8 cellular contexts compared by ENCODE assay signal in genomic region chr17:45316271-45317112, GRCh38. TPM values are rescaled to one million over a fixed set of nuclear protein-coding genes. Genes with fewer than 3 reads are reported as not detected.
DNase-seq lines count a peak whose midpoint lies in the region; ATAC-seq and TF ChIP-seq lines count a peak whose summit lies in the region.

TSS of gene MAP3K14 (minus strand) at chr17:45317020. CDS start at chr17:45290745, 26,275 bp downstream.

- H3K4me3 ChIP-seq in neuronal stem cell (ENCODE audit: low read length in 2 of 2) (peak within 1 kb of the TSS; percentile 83 to 90), vagina (peak within 1 kb of the TSS; percentile 60 to 89)

- H3K27me3 ChIP-seq in foreskin keratinocyte: no peaks in the 10 kb centered on the region
- no peaks in the 10 kb centered on the region for H3K27me3 ChIP-seq in neuronal stem cell (ENCODE audit: control insufficient read depth in 3 of 3, insufficient read depth in 3 of 3, low read depth in 1 of 3, low read length in 3 of 3)
- H3K27me3 ChIP-seq in vagina: no peaks in the 10 kb centered on the region

- WGBS in neuronal stem cell (ENCODE audit: extremely low coverage in 2 of 2, insufficient read length in 2 of 2, insufficient replicate concordance in 1 of 2), 2 donors: no CpG with 5 or more reads among the region's 89 CpGs

- TF ChIP-seq CTCF in foreskin keratinocyte (conservative IDR thresholded peaks at IDR 0.05): peak; percentile 46
- TF ChIP-seq CTCF in vagina (IDR thresholded peaks at IDR 0.05): peak in 1 of 3 experiments; percentile 24

- ATAC-seq in GM19023 (IDR thresholded peaks at IDR 0.05; ENCODE audit: unreplicated experiment) (peak; percentile 29), HG03520 (IDR thresholded peaks at IDR 0.05; ENCODE audit: unreplicated experiment) (peak; percentile 17), foreskin keratinocyte (peak; percentile 2)

- H3K9me3 ChIP-seq in neuronal stem cell (replicated peaks in 1 of 2; ENCODE audit: control insufficient read depth in 2 of 2, insufficient read depth in 1 of 2, low read depth in 1 of 2, low read length in 2 of 2) (no peaks in the 10 kb centered on the region), vagina (no peaks in the 10 kb centered on the region)

- peak within 1 kb of the TSS; percentile 74 for H4K91ac ChIP-seq in neuronal stem cell (ENCODE audit: low read depth, low read length, poor library complexity)

- H2BK12ac ChIP-seq in neuronal stem cell (ENCODE audit: low read length): no peak within 1 kb of the TSS

- peak within 1 kb of the TSS; percentile 42 for H2BK15ac ChIP-seq in neuronal stem cell (ENCODE audit: low read length)

- H3K4me1 ChIP-seq in foreskin keratinocyte: peaks cover 62% of the 10 kb centered on the region
- H3K4me1 ChIP-seq in neuronal stem cell (ENCODE audit: control insufficient read depth in 2 of 2, insufficient read depth in 1 of 2, low read depth in 1 of 2, low read length in 2 of 2): peaks cover 6 to 31% of the 10 kb centered on the region in 2 donors
- H3K4me1 ChIP-seq in vagina: peaks cover 83% of the 10 kb centered on the region

- H2BK120ac ChIP-seq in neuronal stem cell (ENCODE audit: low read depth, low read length): no peak within 1 kb of the TSS

- H2AFZ ChIP-seq in neuronal stem cell (ENCODE audit: low read length): peak within 1 kb of the TSS; percentile 94

- peak within 1 kb of the TSS; percentile 96 for H3K18ac ChIP-seq in neuronal stem cell (ENCODE audit: low read length)

- H3K4ac ChIP-seq in neuronal stem cell (ENCODE audit: low read length): no peak within 1 kb of the TSS

- peak; percentile 66 for DNase-seq in Ammon's horn (ENCODE audit: low spot score)
- peak; percentile 78 for DNase-seq in RPMI8226
- peak; percentile 24 to 66 (median 46) for DNase-seq in activated naive CD4-positive, alpha-beta T cell (lab: John Stamatoyannopoulos, UW)
- DNase-seq in foreskin keratinocyte: no peak
- no peak for DNase-seq in neuronal stem cell (ENCODE audit: low spot score)
- no peak for DNase-seq in vagina (ENCODE audit: extremely low spot score in 2 of 2)

- peak within 1 kb of the TSS; percentile 89 for H3K14ac ChIP-seq in neuronal stem cell (ENCODE audit: low read length)

- peaks cover 0 to 4% of the 10 kb centered on the region in 2 donors for H3K36me3 ChIP-seq in neuronal stem cell (replicated peaks in 1 of 2; ENCODE audit: control insufficient read depth in 2 of 2, insufficient read depth in 2 of 2, low read length in 2 of 2)
- no peaks in the 10 kb centered on the region for H3K36me3 ChIP-seq in vagina

- intact Hi-C loops in vagina (cut with DNase I): loop anchor here (5.0 to 10.0 kb wide), 2 partner anchors 39 to 172 kb away; partner anchors contain the start of gene HEXIM1

- peak within 1 kb of the TSS; percentile 98 for H3K9ac ChIP-seq in neuronal stem cell (ENCODE audit: low read depth, low read length, poor library complexity)

- H2BK5ac ChIP-seq in neuronal stem cell (ENCODE audit: low read length): no peak within 1 kb of the TSS

- peak within 1 kb of the TSS; percentile 63 for H3K27ac ChIP-seq in foreskin keratinocyte
- peak within 1 kb of the TSS; percentile 94 for H3K27ac ChIP-seq in neuronal stem cell (replicated peaks; ENCODE audit: low read length)
- H3K27ac ChIP-seq in vagina: peak within 1 kb of the TSS; percentile 95

- H3K4me2 ChIP-seq in neuronal stem cell (ENCODE audit: insufficient read depth, low read length, poor library complexity, severe bottlenecking): peak within 1 kb of the TSS; percentile 80

- no peak within 1 kb of the TSS for H4K8ac ChIP-seq in neuronal stem cell (ENCODE audit: low read depth, low read length)

- peak within 1 kb of the TSS; percentile 23 for H2AK5ac ChIP-seq in neuronal stem cell (ENCODE audit: low read depth, low read length)

- TF ChIP-seq POLR2A in vagina (IDR thresholded peaks at IDR 0.05): peak; percentile 85 to 97

- peak within 1 kb of the TSS; percentile 62 for H3K23ac ChIP-seq in neuronal stem cell (ENCODE audit: low read depth, low read length, poor library complexity)

- H3K79me1 ChIP-seq in neuronal stem cell (ENCODE audit: low read depth, low read length): peaks cover 5% of the 10 kb centered on the region

RNA-seq across cellular contexts. Expression of gene MAP3K14, which starts in this region (rescaled TPM):
- 4.5 and 6.4 TPM in 2 replicates for total RNA-seq in foreskin keratinocyte
- 4.8 and 7.1 TPM in 2 replicates for polyA plus RNA-seq in foreskin keratinocyte
- polyA plus RNA-seq in neuronal stem cell (2013, experiment 1 of 2): 3.2 TPM
- polyA plus RNA-seq in neuronal stem cell (2013, experiment 2 of 2): 3.2 TPM
- 9.8 TPM for total RNA-seq in vagina

Comparison
In these comparisons a context has a peak if more than half of its experiments do, and no peak if none do; other contexts are left out.
1. DNase-seq: peak in Ammon's horn (single experiment), RPMI8226 (single experiment) and activated naive CD4-positive, alpha-beta T cell (4 of 4); none in foreskin keratinocyte (0 of 2), neuronal stem cell (single experiment) and vagina (0 of 2).
2. Peak in every context shown above with its lines, with median percentiles within 50 percentile points of each other: ATAC-seq and H3K27ac ChIP-seq.